Comparison of ENCODE assay signal across 7 cellular contexts in the genomic region with DNA sequence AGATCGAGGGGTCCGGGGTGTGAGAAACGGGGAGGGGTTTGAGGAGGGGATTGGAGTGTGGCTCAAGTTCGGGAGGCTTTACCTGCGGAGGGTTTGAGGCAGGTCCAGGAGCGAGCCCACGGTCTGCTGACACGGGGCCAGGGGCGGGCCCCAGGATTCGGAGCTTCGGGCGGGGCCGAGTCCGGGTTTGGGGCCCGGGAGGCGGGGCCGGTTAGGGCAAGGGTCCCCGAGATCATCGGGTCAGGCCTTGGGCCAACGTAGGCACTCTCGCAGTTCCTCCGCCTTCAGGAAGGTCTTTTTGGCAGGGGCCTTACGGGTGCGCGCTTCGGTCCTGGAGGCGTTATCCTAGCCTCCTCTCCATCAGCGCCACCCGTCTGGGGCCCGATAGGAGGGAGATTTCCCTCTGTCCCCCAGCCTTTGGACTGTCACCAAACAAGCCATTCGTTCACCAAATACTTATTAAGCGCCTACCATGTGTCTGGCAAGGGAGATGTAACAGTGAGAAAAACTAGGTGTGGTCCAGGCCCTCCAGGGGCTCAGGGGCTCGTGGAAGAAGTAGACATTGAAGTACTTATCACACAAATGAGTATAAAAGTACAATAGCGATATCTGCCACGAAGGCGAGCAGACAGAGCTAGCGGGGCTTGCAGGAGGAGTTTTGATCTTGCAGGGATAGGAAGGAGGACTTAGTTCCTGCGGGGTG.
DNase-seq lines count a peak whose midpoint lies in the region; ATAC-seq and TF ChIP-seq lines count a peak whose summit lies in the region.
"Not testable (repeated sequence)": the region's sequence is repeated elsewhere in the genome, so short reads cannot be mapped to it uniquely, and the experiment has no call there.

No MANE protein-coding gene starts in this region.

- peaks cover 13% of the 10 kb centered on the region for H3K4me1 Mint-ChIP-seq in activated CD8-positive, alpha-beta memory T cell treated with anti-CD3 and anti-CD28 coated beads, Interleukin-2, amount 10 ng/mL, durations not matched to agents 7 days and 5 days

- H3K27me3 ChIP-seq in heart left ventricle; mucosa of stomach (ENCODE audit: control insufficient read depth, insufficient read depth, low read length); skeletal muscle satellite cell (ENCODE audit: control insufficient read depth, insufficient read depth, low read length): not testable (repeated sequence)

- H3K27ac ChIP-seq in caudate nucleus (ENCODE audit: low read depth, low read length) (peak overlapping the region; percentile 44), heart left ventricle (peak overlapping the region in 5 of 12 donors; percentile 57 to 88 (median 83))

- H3K4me3 Mint-ChIP-seq in activated CD8-positive, alpha-beta memory T cell treated with anti-CD3 and anti-CD28 coated beads, Interleukin-2, amount 10 ng/mL, durations not matched to agents 7 days and 5 days, result peak overlapping the region; percentile 89

- not testable (repeated sequence) for H3K27me3 Mint-ChIP-seq in activated CD8-positive, alpha-beta memory T cell treated with anti-CD3 and anti-CD28 coated beads, Interleukin-2, amount 10 ng/mL, durations not matched to agents 7 days and 5 days

- CTCF ChIA-PET in activated CD8-positive, alpha-beta memory T cell treated with anti-CD3 and anti-CD28 coated beads, Interleukin-2, amount 10 ng/mL, durations not matched to agents 7 days and 5 days (lab: Charles Lee), result not testable (repeated sequence)

- ATAC-seq in activated CD8-positive, alpha-beta memory T cell treated with anti-CD3 and anti-CD28 coated beads, Interleukin-2, amount 10 ng/mL, durations not matched to agents 7 days and 5 days; heart left ventricle: not testable (repeated sequence)

- not testable (repeated sequence) for H3K9me3 ChIP-seq in heart left ventricle; mucosa of stomach (ENCODE audit: control insufficient read depth, low read length); skeletal muscle satellite cell (replicated peaks; ENCODE audit: low read length)

- H3K36me3 ChIP-seq in heart left ventricle; mucosa of stomach (ENCODE audit: control insufficient read depth, insufficient read depth, low read length); skeletal muscle satellite cell (ENCODE audit: insufficient read depth, low read length): not testable (repeated sequence)

- peak overlapping the region; percentile 16 to 93 (median 78) for H3K4me3 ChIP-seq in heart left ventricle
- not testable (repeated sequence) for H3K4me3 ChIP-seq in mucosa of stomach (ENCODE audit: low read length)
- H3K4me3 ChIP-seq in skeletal muscle satellite cell (ENCODE audit: low read length), result peak overlapping the region; percentile 72

- not testable (repeated sequence) for H3K36me3 Mint-ChIP-seq in activated CD8-positive, alpha-beta memory T cell treated with anti-CD3 and anti-CD28 coated beads, Interleukin-2, amount 10 ng/mL, durations not matched to agents 7 days and 5 days

- H3K4me2 ChIP-seq in skeletal muscle satellite cell (ENCODE audit: low read length), result peak overlapping the region; percentile 85

- WGBS in heart left ventricle, 4 donors, result 4 to 8% (median 5%) methylated on average over 29 to 38 of the region's 38 CpGs

- intact Hi-C loops in heart left ventricle (cut with DNase I), result not testable (repeated sequence)

- H3K9me3 Mint-ChIP-seq in activated CD8-positive, alpha-beta memory T cell treated with anti-CD3 and anti-CD28 coated beads, Interleukin-2, amount 10 ng/mL, durations not matched to agents 7 days and 5 days (ENCODE audit: low read depth), result not testable (repeated sequence)

- TF ChIP-seq POLR2A in heart left ventricle (IDR thresholded peaks at IDR 0.05), result not testable (repeated sequence)

- H3K4me1 ChIP-seq in heart left ventricle (peaks cover 0 to 15% (median 3%) of the 10 kb centered on the region in 12 donors), skeletal muscle satellite cell (ENCODE audit: control insufficient read depth, insufficient read depth, low read length) (peaks cover 13% of the 10 kb centered on the region)
- H3K4me1 ChIP-seq in mucosa of stomach (ENCODE audit: control insufficient read depth, insufficient read depth, low read length), result not testable (repeated sequence)

- not testable (repeated sequence) for TF ChIP-seq CTCF in heart left ventricle (IDR thresholded peaks at IDR 0.05)

- peak overlapping the region; percentile 61 for H3K9ac ChIP-seq in mucosa of stomach (ENCODE audit: low read length)
- peak overlapping the region; percentile 69 for H3K9ac ChIP-seq in skeletal muscle satellite cell (ENCODE audit: low read depth, low read length)

- DNase-seq in GM03348 (ENCODE audit: low spot score), result peak; percentile 1
- peak; percentile 48 for DNase-seq in NCI-H345 (lab: John Stamatoyannopoulos, UW)
- not testable (repeated sequence) for DNase-seq in activated CD8-positive, alpha-beta memory T cell treated with anti-CD3 and anti-CD28 coated beads, Interleukin-2, amount 10 ng/mL, durations not matched to agents 7 days and 5 days; heart left ventricle
- peak in 1 of 61 donors; percentile 40 for DNase-seq in caudate nucleus (lab: John Stamatoyannopoulos, UW)

- H3K27ac Mint-ChIP-seq in activated CD8-positive, alpha-beta memory T cell treated with anti-CD3 and anti-CD28 coated beads, Interleukin-2, amount 10 ng/mL, durations not matched to agents 7 days and 5 days, result peak overlapping the region; percentile 93
